9 cellular contexts compared by ENCODE assay signal in the genomic region with DNA sequence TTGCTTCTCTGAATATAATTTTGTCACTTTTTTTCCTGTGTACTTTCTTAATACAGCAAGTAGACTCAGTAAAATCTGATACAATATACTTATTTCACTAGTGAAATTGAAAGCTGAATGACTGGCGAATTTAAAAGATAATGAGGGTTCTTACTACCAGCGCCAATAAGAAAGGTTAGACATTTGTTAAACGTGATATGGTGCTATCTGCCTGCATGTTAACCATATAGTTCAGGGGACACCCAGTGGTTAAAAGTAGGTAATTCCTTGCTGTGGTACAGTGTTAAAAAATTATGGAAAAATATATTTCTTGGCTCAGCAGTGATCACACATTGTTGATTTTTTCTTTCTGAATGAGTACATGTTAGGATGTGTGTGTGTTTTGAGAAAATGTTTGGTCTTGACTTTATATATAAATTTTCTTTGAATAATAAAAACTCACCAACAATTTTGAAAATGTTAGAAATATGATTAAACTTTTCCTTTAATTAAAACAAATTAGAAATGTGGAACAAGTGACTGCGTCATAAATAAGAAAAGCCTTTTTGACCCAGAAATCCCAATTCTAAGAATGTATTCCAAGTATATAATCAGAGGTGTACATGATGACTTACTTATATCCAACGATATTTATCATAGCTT. TPM values are rescaled to one million over a fixed set of nuclear protein-coding genes. Genes with fewer than 3 reads are reported as not detected.
DNase-seq lines count a peak whose midpoint lies in the region; ATAC-seq, FAIRE-seq and TF ChIP-seq lines count a peak whose summit lies in the region.
"Had no signal": no experiment of that assay in that cellular context is flagged by ENCODE, and none has a peak within 500 bp of the region (broad histone marks: within the 10 kb centered on the region; RNA-seq: fewer than 3 reads in every experiment).

No MANE protein-coding gene starts in this region.

- H3K9me3 ChIP-seq in tibial artery, result no peaks in the 10 kb centered on the region
- H3K9me3 ChIP-seq: neutrophil had no signal

- no peak overlapping the region for H3K27ac ChIP-seq in tibial artery
- H3K27ac ChIP-seq: neutrophil had no signal

- H3K36me3 Mint-ChIP-seq in immature natural killer cell, result peaks cover 0 to 8% (median 5%) of the 10 kb centered on the region in 3 donors

- no peaks in the 10 kb centered on the region for H3K27me3 ChIP-seq in tibial artery
- H3K27me3 ChIP-seq: neutrophil had no signal

- no peak overlapping the region for H3K4me3 ChIP-seq in tibial artery

- H3K36me3 ChIP-seq in tibial artery, result peaks cover 0 to 7% (median 0%) of the 10 kb centered on the region in 3 donors

- intact Hi-C loops in tibial artery (cut with DNase I; ENCODE audit: low total_unique reads), result no loop called here

- TF ChIP-seq CTCF in tibial artery (IDR thresholded peaks at IDR 0.05), result peak; percentile 35 to 52

- H3K27ac Mint-ChIP-seq in immature natural killer cell, result peak overlapping the region; percentile 20 to 65 (median 42)

- TF ChIP-seq POLR2A in GM12892 (IDR thresholded peaks at IDR 0.05; ENCODE audit: low read depth, low read length), result no peak

- no peaks in the 10 kb centered on the region for H3K27me3 Mint-ChIP-seq in immature natural killer cell (ENCODE audit: low read depth in 3 of 3)

- peak; percentile 82 for FAIRE-seq in GM12892 (lab: Jason Lieb, UNC)

- peaks cover 0 to 44% (median 7%) of the 10 kb centered on the region in 4 donors for H3K4me1 ChIP-seq in tibial artery

- H3K4me1 Mint-ChIP-seq in immature natural killer cell, result peaks cover 54 to 75% of the 10 kb centered on the region in 2 donors

- peak overlapping the region in 4 of 5 donors; percentile 20 to 60 (median 37) for H3K4me3 Mint-ChIP-seq in immature natural killer cell

- DNase-seq in AG08395 (ENCODE audit: low spot score) (peak; percentile 45), GM12892 (ENCODE audit: insufficient read length) (no peak), NCI-H2029 (lab: John Stamatoyannopoulos, UW) (peak; percentile 59), amniotic stem cell (lab: John Stamatoyannopoulos, UW) (peak; percentile 35), immature natural killer cell (peak; percentile 34 to 50 (median 43)), tibial artery (no peak)
- DNase-seq in effector CD8-positive, alpha-beta T cell (lab: John Stamatoyannopoulos, UW), result no peak

- ATAC-seq in HG02798 (IDR thresholded peaks at IDR 0.05; ENCODE audit: poor library complexity, unreplicated experiment), result peak; percentile 62

- H3K9me3 Mint-ChIP-seq in immature natural killer cell, result no peaks in the 10 kb centered on the region

RNA-seq across cellular contexts. Expression of a gene that starts 25.8 kb away (rescaled TPM):
- polyA plus RNA-seq in GM12892 (2012; ENCODE audit: missing spikeins), result 67.8 TPM
- 100 to 1,000 TPM in 1 of 3 donors, 10 to 100 TPM in 2; 24.0 to 133 (median 59.9) TPM for polyA plus RNA-seq in immature natural killer cell

Comparison
In these comparisons a context has a peak if more than half of its experiments do, and no peak if none do; other contexts are left out.
1. DNase-seq: peak in AG08395 (single experiment), NCI-H2029 (single experiment), amniotic stem cell (single experiment) and immature natural killer cell (3 of 3); none in GM12892 (single experiment), tibial artery (0 of 2) and effector CD8-positive, alpha-beta T cell (single experiment).